Comparison of ENCODE assay signal across 10 cellular contexts in the genomic region with DNA sequence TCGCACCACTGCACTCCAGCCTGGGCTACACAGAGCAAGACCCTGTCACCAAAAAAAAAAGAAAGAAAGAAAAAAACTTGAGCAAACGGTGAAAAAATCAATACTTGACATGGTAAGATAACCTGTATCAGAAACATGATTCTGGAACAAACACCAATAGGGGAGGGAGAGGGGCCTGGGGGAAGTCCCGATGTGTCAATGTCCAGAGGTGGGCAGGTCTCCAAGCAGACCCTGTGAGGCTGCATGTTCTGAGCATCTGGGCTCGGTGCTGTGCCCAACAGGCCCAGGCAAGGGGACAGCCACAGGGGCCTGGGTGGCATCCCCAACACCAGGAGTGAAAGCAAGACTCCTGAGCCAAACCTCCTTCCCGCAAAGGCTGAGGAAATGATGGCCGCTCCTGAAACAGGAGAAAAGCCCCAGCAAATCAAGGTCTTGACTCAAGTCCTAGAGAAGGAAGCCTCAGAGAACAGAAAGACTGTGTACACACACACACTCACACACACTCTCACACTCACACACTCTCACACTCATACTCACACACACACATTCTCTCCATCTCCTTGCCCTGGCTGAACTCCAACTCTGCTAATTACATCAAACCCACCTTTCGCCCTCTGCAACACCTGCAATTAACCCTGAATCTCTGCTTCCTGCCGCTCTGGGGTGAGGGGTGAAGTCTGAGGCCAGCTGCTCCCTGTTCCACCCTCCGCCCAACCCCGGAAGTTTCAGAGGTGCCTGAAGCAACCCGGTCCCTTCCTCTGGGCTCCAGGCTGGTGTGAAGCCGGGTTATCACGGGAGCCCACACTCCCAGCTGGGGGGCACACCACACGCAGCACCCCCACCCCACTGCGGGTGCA. TPM values are rescaled to one million over a fixed set of nuclear protein-coding genes. Genes with fewer than 3 reads are reported as not detected.
DNase-seq lines count a peak whose midpoint lies in the region; ATAC-seq, FAIRE-seq and TF ChIP-seq lines count a peak whose summit lies in the region.
"Had no signal": no experiment of that assay in that cellular context is flagged by ENCODE, and none has a peak within 500 bp of the region (broad histone marks: within the 10 kb centered on the region; RNA-seq: fewer than 3 reads in every experiment).

No MANE protein-coding gene starts in this region.

- H3K4me1 Mint-ChIP-seq in T-helper 17 cell = peaks cover 75% of the 10 kb centered on the region

- peak overlapping the region; percentile 68 for H2BK120ac ChIP-seq in H1 (replicated peaks; ENCODE audit: low read depth, low read length)

- peak overlapping the region; percentile 98 for H3K4me3 Mint-ChIP-seq in T-helper 17 cell

- H3K27ac ChIP-seq in BLaER1 treated with 17β-estradiol and CSF1 and Interleukin-3, amounts not matched to agents 10 nM and 100 nM = peak overlapping the region in 10 of 11 experiments; percentile 30 to 84 (median 73); a peak in 20 of 22 replicates
- no peak overlapping the region for H3K27ac ChIP-seq in H1 (ENCODE audit: low read depth, low read length)

- no peak overlapping the region for H3K4ac ChIP-seq in H1 (replicated peaks; ENCODE audit: insufficient read length, low read depth, low read length)

- ATAC-seq in HG03432 (IDR thresholded peaks at IDR 0.05; ENCODE audit: unreplicated experiment) (peak; percentile 75), T-helper 17 cell (peak; percentile 71)

- TF ChIP-seq RAD21 in H1 (IDR thresholded peaks at IDR 0.05 in 1 of 2, conservative IDR thresholded peaks at IDR 0.05 in 1 of 2; ENCODE audit: low read depth in 2 of 2, low read length in 2 of 2) = no peak

- no peaks in the 10 kb centered on the region for H3K27me3 Mint-ChIP-seq in T-helper 17 cell

- no peak for TF ChIP-seq EP300 in H1 (IDR thresholded peaks at IDR 0.05; ENCODE audit: borderline replicate concordance in 1 of 2, low read depth in 2 of 2, low read length in 2 of 2)

- H3K9ac ChIP-seq in BLaER1 treated with 17β-estradiol and CSF1 and Interleukin-3, amounts not matched to agents 10 nM and 100 nM = peak overlapping the region; percentile 50 to 76 (median 59); a peak in 20 of 22 replicates
- no peak overlapping the region for H3K9ac ChIP-seq in H1 (replicated peaks in 1 of 4; ENCODE audit: extremely low read depth in 1 of 4, low read depth in 3 of 4, low read length in 3 of 4)

- H3K79me2 ChIP-seq in H1 (ENCODE audit: control insufficient read depth in 1 of 2, insufficient read depth in 2 of 2, low read length in 2 of 2) = peaks cover 15 to 93% of the 10 kb centered on the region in 2 experiments

- peak overlapping the region; percentile 72; the same call in 1 of the 2 replicates for H2BK20ac ChIP-seq in H1 (ENCODE audit: low read length)

- peak overlapping the region; percentile 72 to 96 (median 92) for H3K4me2 ChIP-seq in BLaER1 treated with 17β-estradiol and CSF1 and Interleukin-3, amounts not matched to agents 10 nM and 100 nM
- peak overlapping the region; percentile 12 to 46; a peak in 2 of 4 replicates for H3K4me2 ChIP-seq in H1 (ENCODE audit: insufficient read depth in 1 of 2, low read depth in 2 of 2, low read length in 2 of 2)

- no peaks in the 10 kb centered on the region for H3K9me3 ChIP-seq in BLaER1 treated with 17β-estradiol and CSF1 and Interleukin-3, amounts not matched to agents 10 nM and 100 nM (replicated peaks in 1 of 11)
- H3K9me3 ChIP-seq in T-helper 17 cell (ENCODE audit: control insufficient read depth, low read length, poor library complexity, severe bottlenecking) = no peaks in the 10 kb centered on the region
- H3K9me3 ChIP-seq in H1 (ENCODE audit: insufficient read depth in 2 of 2, low read depth in 1 of 2, low read length in 1 of 2) = no peaks in the 10 kb centered on the region

- no peak overlapping the region for H2AFZ ChIP-seq in H1 (ENCODE audit: low read length)

- peak overlapping the region; percentile 84 for H2AK5ac ChIP-seq in H1 (ENCODE audit: low read depth, low read length)

- peaks cover 83 to 93% (median 91%) of the 10 kb centered on the region in 10 experiments for H3K4me1 ChIP-seq in BLaER1 treated with 17β-estradiol and CSF1 and Interleukin-3, amounts not matched to agents 10 nM and 100 nM
- peaks cover 35 to 66% (median 51%) of the 10 kb centered on the region in 4 experiments for H3K4me1 ChIP-seq in H1 (replicated peaks in 1 of 4; ENCODE audit: control insufficient read depth in 3 of 4, insufficient read depth in 4 of 4, low read length in 3 of 4)

- no peak for TF ChIP-seq POLR2A in H1 (IDR thresholded peaks at IDR 0.05; ENCODE audit: control extremely low read depth in 1 of 2, low read depth in 2 of 2, low read length in 2 of 2)

- FAIRE-seq in H1 (lab: Jason Lieb, UNC) = no peak
- FAIRE-seq: astrocyte, G401.6 had no signal

- H4K91ac ChIP-seq in H1 (replicated peaks; ENCODE audit: insufficient read length, low read length) = peak overlapping the region; percentile 90

- H2BK12ac ChIP-seq in H1 (ENCODE audit: low read depth, low read length) = peak overlapping the region; percentile 98; the same call in 1 of the 2 replicates

- H3K23me2 ChIP-seq in H1 (ENCODE audit: low read depth, low read length) = peaks cover 2% of the 10 kb centered on the region; the same call in 1 of the 2 replicates

- H3K27me3 ChIP-seq in BLaER1 treated with 17β-estradiol and CSF1 and Interleukin-3, amounts not matched to agents 10 nM and 100 nM = 0 out of 22 replicates have a peak, but pooled peaks cover 0 to 5% (median 0%) of the 10 kb centered on the region in 11 experiments
- H3K27me3 ChIP-seq in H1 (replicated peaks in 1 of 4; ENCODE audit: control insufficient read depth in 3 of 4, extremely low read depth in 1 of 4, insufficient read depth in 3 of 4, low read length in 3 of 4) = no peaks in the 10 kb centered on the region

- peak overlapping the region; percentile 64 for H2BK5ac ChIP-seq in H1 (ENCODE audit: low read depth, low read length)

- peaks cover 4% of the 10 kb centered on the region for H3K36me3 Mint-ChIP-seq in T-helper 17 cell (ENCODE audit: low read depth)

- H3K4me3 ChIP-seq in BLaER1 treated with 17β-estradiol and CSF1 and Interleukin-3, amounts not matched to agents 10 nM and 100 nM = peak overlapping the region; percentile 8 to 48 (median 34); a peak in 14 of 20 replicates
- H3K4me3 ChIP-seq in H1 (ENCODE audit: extremely low read depth in 1 of 4, insufficient read depth in 2 of 4, low read depth in 3 of 4, low read length in 4 of 4) = no peak overlapping the region

- no peak for TF ChIP-seq CTCF in H1 (IDR thresholded peaks at IDR 0.05; ENCODE audit: control extremely low read depth in 1 of 3, insufficient read depth in 1 of 3, low read depth in 1 of 3, low read length in 3 of 3)

- H3K27ac Mint-ChIP-seq in T-helper 17 cell = peak overlapping the region; percentile 99

- peak overlapping the region; percentile 84; the same call in 1 of the 2 replicates for H3K18ac ChIP-seq in H1 (ENCODE audit: extremely low read depth, low read length)

- peaks cover 14 to 95% (median 82%) of the 10 kb centered on the region in 11 experiments; a peak in 21 of 22 replicates for H4K20me1 ChIP-seq in BLaER1 treated with 17β-estradiol and CSF1 and Interleukin-3, amounts not matched to agents 10 nM and 100 nM
- H4K20me1 ChIP-seq in H1 (replicated peaks in 1 of 2; ENCODE audit: control insufficient read depth in 1 of 2, insufficient read depth in 2 of 2, low read length in 2 of 2) = peaks cover 4 to 5% of the 10 kb centered on the region in 2 experiments

- 67% methylated on average over 15 of the region's 15 CpGs; no CpG with 5 or more reads in 1 of the 2 experiments for WGBS in H1 (ENCODE audit: extremely low coverage in 1 of 2, insufficient coverage in 1 of 2, insufficient read length in 1 of 2, insufficient replicate concordance in 2 of 2, low coverage in 1 of 2, low lambda C conversion rate in 2 of 2, missing lambda C conversion rate in 1 of 2), 2 experiments

- peak overlapping the region; percentile 84 for H3K14ac ChIP-seq in H1 (ENCODE audit: insufficient read length)

- no peak overlapping the region; the same call in 1 of the 2 replicates for H4K8ac ChIP-seq in H1 (ENCODE audit: extremely low read depth, insufficient read depth, low read length)

- peak overlapping the region; percentile 72; the same call in 1 of the 2 replicates for H2BK15ac ChIP-seq in H1 (ENCODE audit: low read length)

- peak overlapping the region; percentile 55 for H4K5ac ChIP-seq in H1 (ENCODE audit: insufficient read length, low read depth, low read length)

- DNase-seq in GM19240 (ENCODE audit: insufficient read length, low spot score) = peak; percentile 86
- DNase-seq in T-helper 17 cell = peak in 1 of 3 donors; percentile 47
- peak in 1 of 2 experiments; percentile 67 for DNase-seq in H1 (ENCODE audit: low read depth in 1 of 2, low spot score in 2 of 2)
- DNase-seq in stimulated activated CD4-positive, alpha-beta T cell treated with anti-CD3 and anti-CD28 coated beads, Interleukin-2, amount 100 ng/mL, for 4 hours (ENCODE audit: low read depth) = peak; percentile 29
- DNase-seq in GDM1 (lab: John Stamatoyannopoulos, UW) = no peak
- DNase-seq in NCI-H446 treated with DMSO at 0.1 percent for 48 hours (lab: John Stamatoyannopoulos, UW) = no peak

- peaks cover 29% of the 10 kb centered on the region for H3K79me1 ChIP-seq in H1 (ENCODE audit: low read depth, low read length)

- H3K56ac ChIP-seq in H1 (replicated peaks; ENCODE audit: insufficient read length, low read depth, low read length) = no peak overlapping the region

- CTCF ChIA-PET in H1 (lab: Charles Lee; ENCODE audit: partially characterized antibody) = interaction anchor here (0.6 to 6.7 kb wide), 22 partner anchors 8 to 74 kb away, joined by 3 to 31 read pairs (median 4); no protein-coding TSS in a partner anchor

- no peak overlapping the region for H3K23ac ChIP-seq in H1 (ENCODE audit: insufficient read length)

- POLR2A ChIA-PET in H1 (lab: Charles Lee; ENCODE audit: partially characterized antibody) = interaction anchor here (0.9 to 7.4 kb wide), 6 partner anchors 8 to 39 kb away, joined by 3 to 66 read pairs (median 6); a partner anchor contains a TSS

- H3K36me3 ChIP-seq in BLaER1 treated with 17β-estradiol and CSF1 and Interleukin-3, amounts not matched to agents 10 nM and 100 nM = peaks cover 0 to 5% (median 0%) of the 10 kb centered on the region in 11 experiments; a peak in 1 of 22 replicates
- no peaks in the 10 kb centered on the region for H3K36me3 ChIP-seq in H1 (ENCODE audit: control insufficient read depth in 2 of 4, insufficient read depth in 4 of 4, low read length in 3 of 4)

TF ChIP-seq in H1, 55 proteins besides CTCF, POLR2A, EP300 and RAD21 (continues in another document):
- no peak for TF ChIP-seq CEBPB (IDR thresholded peaks at IDR 0.05; ENCODE audit: low read depth, low read length)

RNA-seq across cellular contexts. Expression of a gene that starts 20.4 kb away (rescaled TPM):
- total RNA-seq in T-helper 17 cell = 100 to 1,000 TPM; 333 to 339 TPM
- 55.4 and 57.7 TPM in 2 replicates for total RNA-seq in H1 (2021; fragmentation: NEBNext Ultra II Directional; extraction: Animal tissue kit (Norgen Biotek cat#: 25700))
- 10.3 and 19.5 TPM in 2 replicates for polyA plus RNA-seq in H1 (2011; rRNA removed)
- polyA plus RNA-seq in H1 (2011; cell fraction: cytosol; rRNA removed) = 17.7 TPM
- polyA plus RNA-seq in H1 (2011; cell fraction: nucleus; rRNA removed) = 46.9 TPM
- 23.7 to 30.8 TPM (median 27.7 TPM) in 4 replicates for polyA plus RNA-seq in H1 (2012, experiment 1 of 2)
- 10.5 TPM for polyA plus RNA-seq in H1 (2012, experiment 2 of 2)
- polyA plus RNA-seq in H1 (2013, experiment 1 of 2) = 23.3 TPM
- 22.6 TPM for polyA plus RNA-seq in H1 (2013, experiment 2 of 2)
- polyA minus RNA-seq in H1 (2011; rRNA and poly(A)+ RNA removed) = 41.4 and 42.2 TPM in 2 replicates
- polyA minus RNA-seq in H1 (2011; cell fraction: cytosol; rRNA and poly(A)+ RNA removed) = 27.2 TPM
- polyA minus RNA-seq in H1 (2011; cell fraction: nucleus; rRNA and poly(A)+ RNA removed) = 64.1 TPM

Comparison
In these comparisons a context has a peak if more than half of its experiments do, and no peak if none do; other contexts are left out.
1. H3K4me3 ChIP-seq: peak in BLaER1 treated with 17β-estradiol and CSF1 and Interleukin-3, amounts not matched to agents 10 nM and 100 nM (10 of 10); none in H1 (0 of 4).
2. H3K9ac ChIP-seq: peak in BLaER1 treated with 17β-estradiol and CSF1 and Interleukin-3, amounts not matched to agents 10 nM and 100 nM (11 of 11); none in H1 (0 of 4).
3. DNase-seq: peak in GM19240 (single experiment) and stimulated activated CD4-positive, alpha-beta T cell treated with anti-CD3 and anti-CD28 coated beads, Interleukin-2, amount 100 ng/mL, for 4 hours (single experiment); none in GDM1 (single experiment) and NCI-H446 treated with DMSO at 0.1 percent for 48 hours (single experiment).